In genomic region chr15:39616731-39617455, GRCh38 we compare ENCODE assay signal across 33 cellular contexts. TPM values are rescaled to one million over a fixed set of nuclear protein-coding genes. Genes with fewer than 3 reads are reported as not detected.
DNase-seq lines count a peak whose midpoint lies in the region; ATAC-seq, FAIRE-seq and TF ChIP-seq lines count a peak whose summit lies in the region.
"Had no signal": no experiment of that assay in that cellular context is flagged by ENCODE, and none has a peak within 500 bp of the region (broad histone marks: within the 10 kb centered on the region; RNA-seq: fewer than 3 reads in every experiment).

No MANE protein-coding gene starts in this region.

- peak; percentile 82 for DNase-seq in MCF 10A (ENCODE audit: unreplicated experiment)
- DNase-seq in breast epithelium (ENCODE audit: low spot score in 2 of 2): no peak
- peak; percentile 40 for DNase-seq in RCC 7860 (ENCODE audit: low spot score)
- peak; percentile 60 for DNase-seq in endothelial cell of umbilical vein (ENCODE audit: low read depth, low spot score)
- no peak for DNase-seq in glutamatergic neuron
- DNase-seq in RPMI8226: no peak
- DNase-seq in lower lobe of right lung: no peak
- DNase-seq: activated CD4-positive, CD25-positive, alpha-beta regulatory T cell treated with anti-CD3 and anti-CD28 coated beads, Interleukin-2, amount 50 U/mL, for 72 hours; activated CD8-positive, alpha-beta T cell treated with anti-CD3 and anti-CD28 coated beads for 36 hours; central memory CD4-positive, alpha-beta T cell; DMS53; GF-D8; heart left ventricle; KBM-7; left cardiac atrium; mesenchymal stem cell; NCI-H1436; NCI-H2171; NCI-H510A treated with DMSO at 0.1 percent for 48 hours; NK-92 treated with Interleukin-12 subunit alpha and Interleukin-12 subunit beta, amount 100 ng/mL, for 24 hours; Peyer's patch; posterior cingulate gyrus; right lobe of liver; stimulated activated CD4-positive, alpha-beta T cell treated with anti-CD3 and anti-CD28 coated beads, Interleukin-2, amount 100 ng/mL, for 48 hours; transverse colon had no signal

- BruUV-seq in MCF 10A (replicated peaks; lab: Mats Ljungman, UMichigan): no TSS peak
- BruUV-seq in endothelial cell of umbilical vein (replicated peaks; lab: Mats Ljungman, UMichigan): no TSS peak

- no peaks in the 10 kb centered on the region for H3K27me3 Mint-ChIP-seq in MCF 10A (ENCODE audit: insufficient read depth, unreplicated experiment)
- H3K27me3 Mint-ChIP-seq in glutamatergic neuron (ENCODE audit: unreplicated experiment): no peaks in the 10 kb centered on the region
- H3K27me3 Mint-ChIP-seq: activated CD8-positive, alpha-beta T cell treated with anti-CD3 and anti-CD28 coated beads for 36 hours had no signal

- dilution Hi-C loops in endothelial cell of umbilical vein (cut with MboI; ENCODE audit: extremely low pct_ligation_motif_present, low sequenced_read_pairs): no loop called here

- ATAC-seq in HG02885 (IDR thresholded peaks at IDR 0.05; ENCODE audit: poor library complexity, unreplicated experiment): no peak
- ATAC-seq in lower lobe of right lung: no peak
- ATAC-seq: activated CD8-positive, alpha-beta T cell treated with anti-CD3 and anti-CD28 coated beads for 36 hours; heart left ventricle; left cardiac atrium had no signal

- H3K36me3 Mint-ChIP-seq in MCF 10A (ENCODE audit: insufficient read depth, unreplicated experiment) (no peaks in the 10 kb centered on the region), glutamatergic neuron (ENCODE audit: unreplicated experiment) (no peaks in the 10 kb centered on the region)

- H3K9me3 Mint-ChIP-seq in MCF 10A (ENCODE audit: unreplicated experiment) (peaks cover 11% of the 10 kb centered on the region), glutamatergic neuron (ENCODE audit: unreplicated experiment) (peaks cover 4% of the 10 kb centered on the region)

- peak overlapping the region; percentile 37 for H3K4me3 Mint-ChIP-seq in MCF 10A (ENCODE audit: unreplicated experiment)
- H3K4me3 Mint-ChIP-seq in glutamatergic neuron (ENCODE audit: unreplicated experiment): no peak overlapping the region
- H3K4me3 Mint-ChIP-seq: activated CD8-positive, alpha-beta T cell treated with anti-CD3 and anti-CD28 coated beads for 36 hours; activated naive CD4-positive, alpha-beta T cell treated with anti-CD3 and anti-CD28 coated beads, Interleukin-2, amount 50 U/mL, for 24 hours; neural progenitor cell; T-helper 1 cell treated with Interleukin-12 subunit alpha and Interleukin-12 subunit beta and Interleukin-4 antibody, amounts not matched to agents 30 μg/mL and 1 μg/mL, for 36 hours had no signal

- no peaks in the 10 kb centered on the region for H3K4me1 ChIP-seq in breast epithelium
- peaks cover 14% of the 10 kb centered on the region for H3K4me1 ChIP-seq in endothelial cell of umbilical vein (ENCODE audit: control insufficient read depth, extremely low read depth, insufficient read depth, low read length)
- no peaks in the 10 kb centered on the region for H3K4me1 ChIP-seq in lower lobe of right lung
- H3K4me1 ChIP-seq: ascending aorta, HAP-1, neural progenitor cell had no signal

- H3K27me3 ChIP-seq in breast epithelium (no peaks in the 10 kb centered on the region), endothelial cell of umbilical vein (ENCODE audit: control insufficient read depth in 2 of 2, insufficient read depth in 2 of 2, low read length in 2 of 2) (no peaks in the 10 kb centered on the region), lower lobe of right lung (ENCODE audit: low read depth) (no peaks in the 10 kb centered on the region)
- H3K27me3 ChIP-seq: ascending aorta, heart left ventricle, neural progenitor cell, Peyer's patch, right lobe of liver, transverse colon had no signal

- no peak overlapping the region for H3K9ac ChIP-seq in endothelial cell of umbilical vein (replicated peaks; ENCODE audit: extremely low read depth, insufficient read depth, low read length)
- H3K9ac ChIP-seq: neural progenitor cell had no signal

- H3K4me3 ChIP-seq in breast epithelium (peak overlapping the region in 1 of 3 donors; percentile 2), endothelial cell of umbilical vein (replicated peaks in 1 of 3; ENCODE audit: insufficient read depth in 1 of 3, low read depth in 1 of 3, low read length in 3 of 3) (no peak overlapping the region), lower lobe of right lung (no peak overlapping the region)
- H3K4me3 ChIP-seq: ascending aorta, HAP-1, heart left ventricle, neural progenitor cell, Peyer's patch, right lobe of liver, transverse colon had no signal

- H2AFZ ChIP-seq in endothelial cell of umbilical vein (ENCODE audit: low read depth, low read length): peak overlapping the region; percentile 4
- H2AFZ ChIP-seq: neural progenitor cell had no signal

- FAIRE-seq in RCC 7860 (lab: Jason Lieb, UNC) (peak; percentile 87), endothelial cell of umbilical vein (lab: Jason Lieb, UNC) (peak; percentile 55)
- FAIRE-seq: endometrium had no signal

- peaks cover 2 to 12% of the 10 kb centered on the region in 2 donors for H3K9me3 ChIP-seq in breast epithelium
- H3K9me3 ChIP-seq in endothelial cell of umbilical vein (replicated peaks; ENCODE audit: control insufficient read depth, insufficient read depth, low read length): no peaks in the 10 kb centered on the region
- no peaks in the 10 kb centered on the region for H3K9me3 ChIP-seq in lower lobe of right lung
- H3K9me3 ChIP-seq: HAP-1, Peyer's patch, right lobe of liver had no signal

- no peaks in the 10 kb centered on the region for H3K9me1 ChIP-seq in endothelial cell of umbilical vein (replicated peaks; ENCODE audit: control insufficient read depth, extremely low read depth, insufficient read depth, low read length)

- CTCF ChIA-PET in MCF 10A (lab: Yijun Ruan, JAX): interaction anchor here (0.5 to 1.4 kb wide), 4 partner anchors 9 to 566 kb away, joined by 3 to 4 read pairs (median 3); no protein-coding TSS in a partner anchor
- CTCF ChIA-PET in endothelial cell of umbilical vein (lab: Charles Lee): interaction anchor here (1.1 kb wide), 1 partner anchor 140 kb away, joined by 7 read pairs; no protein-coding TSS in a partner anchor

- POLR2A ChIA-PET in MCF 10A (lab: Yijun Ruan, JAX): interaction anchor here (0.6 to 1.8 kb wide), 9 partner anchors 9 to 49 kb away, joined by 3 to 14 read pairs (median 4); partner anchors contain the start of gene THBS1
- POLR2A ChIA-PET in endothelial cell of umbilical vein (lab: Charles Lee): no interaction called here

- H3K27ac ChIP-seq in breast epithelium: peak overlapping the region in 1 of 2 donors; percentile 38
- no peak overlapping the region for H3K27ac ChIP-seq in endothelial cell of umbilical vein (ENCODE audit: insufficient read depth, low read depth, low read length)
- no peak overlapping the region for H3K27ac ChIP-seq in lower lobe of right lung
- H3K27ac ChIP-seq: ascending aorta, heart left ventricle, neural progenitor cell, Peyer's patch, right lobe of liver, transverse colon had no signal

- H3K36me3 ChIP-seq in breast epithelium (no peaks in the 10 kb centered on the region), endothelial cell of umbilical vein (ENCODE audit: control insufficient read depth in 2 of 2, extremely low read depth in 1 of 2, insufficient read depth in 2 of 2, low read length in 2 of 2) (no peaks in the 10 kb centered on the region), lower lobe of right lung (no peaks in the 10 kb centered on the region)
- H3K36me3 ChIP-seq: ascending aorta, HAP-1, heart left ventricle, neural progenitor cell, Peyer's patch, right lobe of liver, transverse colon had no signal

- H4K20me1 ChIP-seq in endothelial cell of umbilical vein (replicated peaks; ENCODE audit: control insufficient read depth, extremely low read depth, insufficient read depth, low read length): no peaks in the 10 kb centered on the region

- peak overlapping the region; percentile 9 for H3K4me2 ChIP-seq in endothelial cell of umbilical vein (ENCODE audit: insufficient read depth, low read length)
- H3K4me2 ChIP-seq: neural progenitor cell had no signal

- H3K79me2 ChIP-seq in endothelial cell of umbilical vein (ENCODE audit: control insufficient read depth, insufficient read depth, low read length): no peaks in the 10 kb centered on the region

- intact Hi-C loops in MCF 10A (cut with micrococcal nuclease) (no loop called here), breast epithelium (cut with DNase I; ENCODE audit: low total_unique reads) (no loop called here), endothelial cell of umbilical vein (cut with micrococcal nuclease) (no loop called here), lower lobe of right lung (cut with DNase I) (no loop called here)

- H3K27ac Mint-ChIP-seq in MCF 10A (ENCODE audit: low read depth, unreplicated experiment) (peak overlapping the region; percentile 91), glutamatergic neuron (ENCODE audit: unreplicated experiment) (no peak overlapping the region)
- H3K27ac Mint-ChIP-seq: activated CD8-positive, alpha-beta T cell treated with anti-CD3 and anti-CD28 coated beads for 36 hours; activated naive CD4-positive, alpha-beta T cell treated with anti-CD3 and anti-CD28 coated beads, Interleukin-2, amount 50 U/mL, for 24 hours; activated T-helper 2 cell treated with anti-CD3 and anti-CD28 coated beads, Interferon-gamma antibody, Interleukin-2, Interleukin-4, amounts not matched to agents 10 μg/mL and 5 μg/mL and 100 μg/mL, durations not matched to agents 14 hours and 24 hours and 36 hours; neural progenitor cell; T-helper 1 cell treated with Interleukin-12 subunit alpha and Interleukin-12 subunit beta and Interleukin-4 antibody, amounts not matched to agents 30 μg/mL and 1 μg/mL, for 36 hours had no signal

- TF ChIP-seq CTCF in MCF 10A (IDR thresholded peaks at IDR 0.05; ENCODE audit: unreplicated experiment) (no peak), breast epithelium (IDR thresholded peaks at IDR 0.05) (no peak), endothelial cell of umbilical vein (IDR thresholded peaks at IDR 0.05; ENCODE audit: extremely low read depth in 1 of 2, insufficient read depth in 1 of 2, low read depth in 1 of 2, low read length in 2 of 2) (no peak), glutamatergic neuron (IDR thresholded peaks at IDR 0.05; ENCODE audit: partially characterized antibody, unreplicated experiment) (no peak), lower lobe of right lung (IDR thresholded peaks at IDR 0.05) (no peak)

- TF ChIP-seq POLR2A in breast epithelium (IDR thresholded peaks at IDR 0.05) (no peak), endothelial cell of umbilical vein (IDR thresholded peaks at IDR 0.05; ENCODE audit: low read depth, low read length) (no peak)

- H3K4me1 Mint-ChIP-seq in MCF 10A (ENCODE audit: insufficient read depth, unreplicated experiment) (peaks cover 25% of the 10 kb centered on the region), glutamatergic neuron (ENCODE audit: low read depth, unreplicated experiment) (no peaks in the 10 kb centered on the region)
- H3K4me1 Mint-ChIP-seq: activated naive CD4-positive, alpha-beta T cell treated with anti-CD3 and anti-CD28 coated beads, Interleukin-2, amount 50 U/mL, for 24 hours; neural progenitor cell had no signal

RNA-seq across cellular contexts. Expression of gene THBS1, which starts 36.0 kb away (rescaled TPM):
- total RNA-seq in MCF 10A (2022) (103 and 393 TPM in 2 replicates), breast epithelium (100 to 1,000 TPM; 106 to 623 (median 386) TPM), endothelial cell of umbilical vein (8,837 and 8,883 TPM in 2 replicates), glutamatergic neuron (ENCODE audit: unreplicated experiment) (0.83 TPM), lower lobe of right lung (226 TPM)
- polyA plus RNA-seq in endothelial cell of umbilical vein: 6,148 and 6,293 TPM in 2 replicates
- polyA plus RNA-seq in endothelial cell of umbilical vein (2011; cell fraction: cytosol; rRNA removed): 2,202 and 2,655 TPM in 2 replicates
- polyA plus RNA-seq in endothelial cell of umbilical vein (2011; cell fraction: nucleus; rRNA removed): 17,201 and 26,660 TPM in 2 replicates
- polyA plus RNA-seq in endothelial cell of umbilical vein (2012): 3,629 and 3,767 TPM in 2 replicates
- 17,988 and 18,091 TPM in 2 replicates for polyA minus RNA-seq in endothelial cell of umbilical vein
- polyA minus RNA-seq in endothelial cell of umbilical vein (2011; cell fraction: cytosol; rRNA and poly(A)+ RNA removed): 7.8 TPM
- 23,649 and 24,248 TPM in 2 replicates for polyA minus RNA-seq in endothelial cell of umbilical vein (2011; cell fraction: nucleus; rRNA and poly(A)+ RNA removed)

Comparison
In these comparisons a context has a peak if more than half of its experiments do, and no peak if none do; other contexts are left out.
1. DNase-seq: peak in MCF 10A (single experiment), RCC 7860 (single experiment) and endothelial cell of umbilical vein (single experiment); none in breast epithelium (0 of 2), glutamatergic neuron (single experiment), RPMI8226 (single experiment) and lower lobe of right lung (single experiment).
2. RNA of gene THBS1, which starts 36.0 kb away (total RNA-seq): 8,837 to 8,883 TPM in endothelial cell of umbilical vein, 103 to 393 TPM in MCF 10A, 106 to 623 TPM in breast epithelium and 226 TPM in lower lobe of right lung (single experiment); 0.83 TPM in glutamatergic neuron (single experiment); every median in the first group is over 10 times any median in the second.